ENCODE assay signal across 8 cellular contexts in the genomic region with DNA sequence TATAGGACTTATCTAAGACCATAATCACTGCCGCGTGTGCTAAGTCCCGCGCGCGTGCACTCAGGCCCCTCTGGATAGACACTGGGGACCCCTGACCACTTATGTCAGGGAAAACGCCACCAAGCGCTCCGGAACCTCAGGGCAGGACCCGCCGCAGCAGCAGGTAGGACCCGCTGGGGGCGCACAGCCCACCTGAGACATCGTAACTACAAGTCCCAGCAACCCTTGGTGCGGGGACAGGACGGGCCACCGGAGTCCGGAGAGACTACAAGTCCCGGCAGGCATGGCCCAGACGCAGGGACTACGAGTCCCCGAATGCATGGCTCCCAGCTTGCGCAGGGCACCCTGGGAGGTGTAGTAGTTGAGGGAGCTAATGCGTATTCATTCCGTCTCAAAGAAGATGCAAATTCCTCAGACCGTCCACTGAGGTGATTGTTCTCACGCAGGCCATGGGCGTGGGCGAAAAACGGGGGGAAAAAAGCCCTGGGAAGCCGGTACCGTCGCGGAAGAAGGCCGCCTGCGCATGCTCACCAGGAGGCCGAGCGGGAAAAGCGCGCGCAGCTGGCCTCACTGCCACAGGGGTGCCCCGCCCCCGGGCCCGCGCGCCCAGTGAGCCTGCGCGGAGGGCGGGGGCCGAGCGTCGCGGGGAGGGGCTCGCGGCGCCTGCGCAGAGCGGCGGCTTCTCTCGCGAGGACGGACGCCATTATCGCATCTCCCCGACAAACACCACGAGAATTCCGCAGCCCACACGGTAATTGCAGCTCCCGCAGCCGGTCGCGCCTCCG.
DNase-seq lines count a peak whose midpoint lies in the region; ATAC-seq lines count a peak whose summit lies in the region.

TSS of gene BANP (plus strand) at position 670 of the 785 bp plus-strand sequence. CDS start 23,682 bp downstream, outside the sequence.

- ATAC-seq in GM19372 (IDR thresholded peaks at IDR 0.05; ENCODE audit: low read depth, unreplicated experiment) (peak; percentile 80), HG03558 (IDR thresholded peaks at IDR 0.05; ENCODE audit: extremely low read depth, unreplicated experiment) (peak; percentile 72)

- peak; percentile 99 for DNase-seq in CD1c-positive myeloid dendritic cell (ENCODE audit: extremely low spot score)
- peak; percentile 99 for DNase-seq in NCI-H748 (lab: John Stamatoyannopoulos, UW; ENCODE audit: unreplicated experiment)
- peak; percentile 95 for DNase-seq in activated CD4-positive, alpha-beta T cell treated with anti-CD3 and anti-CD28 coated beads, Interleukin-2, amount 50 U/mL, for 1 hour
- peak; percentile 96 for DNase-seq in dedifferentiated amniotic fluid mesenchymal stem cell (ENCODE audit: extremely low spot score)
- peak; percentile 100 for DNase-seq in left kidney (ENCODE audit: low read depth, low spot score)
- DNase-seq in stimulated activated CD4-positive, alpha-beta T cell treated with anti-CD3 and anti-CD28 coated beads, Interleukin-2, amount 100 ng/mL, for 24 hours = peak; percentile 95 to 96

Comparison
In these comparisons a context has a peak if more than half of its experiments do, and no peak if none do; other contexts are left out.
1. Peak in every context shown above with its lines: DNase-seq and ATAC-seq.